8 cellular contexts compared by ENCODE assay signal in the genomic region with DNA sequence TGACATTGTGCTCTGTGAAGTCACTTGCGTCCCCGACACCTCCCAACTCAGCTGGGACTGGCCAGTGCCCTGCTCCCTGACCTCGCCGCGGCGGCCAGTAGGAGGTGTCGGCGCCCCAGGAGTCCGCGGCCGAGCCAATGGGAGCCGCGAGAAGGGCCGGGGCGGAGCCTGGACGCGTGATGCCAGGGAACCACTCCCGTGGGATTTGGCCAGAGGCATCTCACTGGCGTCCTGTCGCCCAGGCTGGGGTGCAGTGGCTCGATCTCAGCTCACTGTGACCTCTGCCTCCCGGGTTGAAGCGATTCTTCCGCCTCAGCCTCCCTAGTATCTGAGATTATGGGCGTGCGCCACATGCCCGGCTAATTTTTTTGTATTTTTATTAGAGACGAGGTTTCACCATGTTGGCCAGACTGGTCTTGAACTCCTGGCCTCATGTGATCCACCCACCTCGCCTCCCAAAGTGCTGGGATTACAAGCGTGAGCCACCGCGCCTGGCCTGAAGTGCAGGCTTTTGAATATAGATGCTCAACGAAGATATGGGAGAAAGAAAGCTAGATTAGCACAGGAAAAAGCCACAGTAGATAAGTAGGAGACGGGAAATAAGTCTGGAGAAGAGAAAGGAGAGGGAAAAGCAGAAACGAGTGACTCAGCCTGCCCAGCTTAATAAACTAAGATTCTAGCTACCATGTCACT. TPM values are rescaled to one million over a fixed set of nuclear protein-coding genes. Genes with fewer than 3 reads are reported as not detected.
DNase-seq lines count a peak whose midpoint lies in the region; ATAC-seq and TF ChIP-seq lines count a peak whose summit lies in the region.

No MANE protein-coding gene starts in this region.

- no peaks in the 10 kb centered on the region for H3K36me3 Mint-ChIP-seq in activated T-helper 17 cell treated with anti-CD3 and anti-CD28 coated beads, Interleukin-2, amount 50 U/mL, for 72 hours (ENCODE audit: low read depth)

- peak; percentile 90 for ATAC-seq in HG03045 (IDR thresholded peaks at IDR 0.05; ENCODE audit: unreplicated experiment)
- peak; percentile 100 for ATAC-seq in activated T-helper 17 cell treated with anti-CD3 and anti-CD28 coated beads, Interleukin-2, amount 50 U/mL, for 72 hours (replicated peaks)
- no peak for ATAC-seq in GM18873 (IDR thresholded peaks at IDR 0.05; ENCODE audit: low FRiP score, unreplicated experiment)

- H3K4me3 Mint-ChIP-seq in activated T-helper 17 cell treated with anti-CD3 and anti-CD28 coated beads, Interleukin-2, amount 50 U/mL, for 72 hours = peak overlapping the region; percentile 65

- DNase-seq in NCI-H748 (lab: John Stamatoyannopoulos, UW; ENCODE audit: unreplicated experiment) = peak; percentile 76
- peak; percentile 54 for DNase-seq in fibroblast of peridontal ligament (ENCODE audit: extremely low read depth)
- DNase-seq in myocyte (ENCODE audit: low read depth) = peak; percentile 92
- peak in 5 of 6 experiments; percentile 1 to 40 (median 20) for DNase-seq in stimulated activated naive CD4-positive, alpha-beta T cell (lab: John Stamatoyannopoulos, UW)

- no peaks in the 10 kb centered on the region for H3K9me3 Mint-ChIP-seq in activated T-helper 17 cell treated with anti-CD3 and anti-CD28 coated beads, Interleukin-2, amount 50 U/mL, for 72 hours

- H3K27me3 Mint-ChIP-seq in activated T-helper 17 cell treated with anti-CD3 and anti-CD28 coated beads, Interleukin-2, amount 50 U/mL, for 72 hours = peaks cover 3% of the 10 kb centered on the region

- peaks cover 5% of the 10 kb centered on the region for H3K4me1 Mint-ChIP-seq in activated T-helper 17 cell treated with anti-CD3 and anti-CD28 coated beads, Interleukin-2, amount 50 U/mL, for 72 hours

- H3K27ac Mint-ChIP-seq in activated T-helper 17 cell treated with anti-CD3 and anti-CD28 coated beads, Interleukin-2, amount 50 U/mL, for 72 hours = no peak overlapping the region

- peak; percentile 37 for TF ChIP-seq CTCF in GM12873 (IDR thresholded peaks at IDR 0.05; ENCODE audit: insufficient read depth, low read depth, low read length, missing control alignments)

RNA-seq across cellular contexts. Expression of gene ZBTB8OS, which starts 38.0 kb away (rescaled TPM):
- total RNA-seq in activated T-helper 17 cell treated with anti-CD3 and anti-CD28 coated beads, Interleukin-2, amount 50 U/mL, for 72 hours = 10 to 100 TPM; 52.9 to 68.0 TPM
- total RNA-seq in myocyte = 42.9 and 44.4 TPM in 2 replicates
- 65.5 TPM for polyA plus RNA-seq in myocyte (2012)

RNA-seq across cellular contexts. Expression of gene RBBP4, which starts 38.7 kb away (rescaled TPM):
- 100 to 1,000 TPM; 237 to 326 TPM for total RNA-seq in activated T-helper 17 cell treated with anti-CD3 and anti-CD28 coated beads, Interleukin-2, amount 50 U/mL, for 72 hours
- 161 and 193 TPM in 2 replicates for total RNA-seq in myocyte
- 198 TPM for polyA plus RNA-seq in myocyte (2012)

Comparison
In these comparisons a context has a peak if more than half of its experiments do, and no peak if none do; other contexts are left out.
1. DNase-seq: peak in every context shown above with its lines; median percentile 92 in myocyte; 76 in NCI-H748; 54 in fibroblast of peridontal ligament; 20 in stimulated activated naive CD4-positive, alpha-beta T cell.